Comparison of ENCODE assay signal across 8 cellular contexts in genomic region chr18:35158728-35159443, GRCh38.
DNase-seq lines count a peak whose midpoint lies in the region; ATAC-seq and TF ChIP-seq lines count a peak whose summit lies in the region.

No MANE protein-coding gene starts in this region.

- ATAC-seq in GM18858 (IDR thresholded peaks at IDR 0.05; ENCODE audit: unreplicated experiment), result peak; percentile 79
- peak; percentile 57 for ATAC-seq in HG02763 (IDR thresholded peaks at IDR 0.05; ENCODE audit: unreplicated experiment)

- no peaks in the 10 kb centered on the region for H3K36me3 Mint-ChIP-seq in immature natural killer cell

- H3K4me1 Mint-ChIP-seq in immature natural killer cell, result peaks cover 64 to 68% of the 10 kb centered on the region in 2 donors

- WGBS in ovary, 3 donors, result 70 to 87% (median 77%) methylated on average over 4 of the region's 4 CpGs

- no peaks in the 10 kb centered on the region for H3K9me3 Mint-ChIP-seq in immature natural killer cell

- TF ChIP-seq EP300 in ovary (IDR thresholded peaks at IDR 0.05), result no peak

- TF ChIP-seq POLR2A in ovary (IDR thresholded peaks at IDR 0.05), result no peak

- DNase-seq in NOMO-1 treated with DMSO at 0.1 percent for 48 hours (lab: John Stamatoyannopoulos, UW; ENCODE audit: unreplicated experiment) (peak; percentile 87), immature natural killer cell (peak; percentile 62 to 70 (median 67)), ovary (no peak), posterior cingulate gyrus (no peak), ACHN (no peak)
- no peak for DNase-seq in stimulated activated CD4-positive, alpha-beta T cell treated with anti-CD3 and anti-CD28 coated beads, Interleukin-4, amount 100 ng/mL, for 4 hours

- peaks cover 0 to 6% (median 3%) of the 10 kb centered on the region in 3 donors for H3K27me3 Mint-ChIP-seq in immature natural killer cell (ENCODE audit: low read depth in 3 of 3)

- H3K4me3 ChIP-seq in ovary, result no peak overlapping the region

- H3K4me1 ChIP-seq in ovary (ENCODE audit: insufficient read depth), result peaks cover 6% of the 10 kb centered on the region

- peak overlapping the region; percentile 89 to 97 (median 94) for H3K27ac Mint-ChIP-seq in immature natural killer cell

- no peaks in the 10 kb centered on the region for H3K36me3 ChIP-seq in ovary

- H3K4me3 Mint-ChIP-seq in immature natural killer cell, result peak overlapping the region; percentile 51 to 79 (median 74)

- H3K27me3 ChIP-seq in ovary, result no peaks in the 10 kb centered on the region

- in situ Hi-C loops in ACHN (cut with HindIII; ENCODE audit: low pct_ligation_motif_present, low pct_unique_long_range_greater_than_20kb, low sequenced_read_pairs), result no loop called here

- H3K27ac ChIP-seq in ovary, result no peak overlapping the region

- no peaks in the 10 kb centered on the region for H3K9me3 ChIP-seq in ovary

- intact Hi-C loops in ovary (cut with DNase I), result no loop called here
- intact Hi-C loops in posterior cingulate gyrus (cut with DNase I), result no loop called here

- TF ChIP-seq CTCF in ovary (IDR thresholded peaks at IDR 0.05), result no peak

Comparison
In these comparisons a context has a peak if more than half of its experiments do, and no peak if none do; other contexts are left out.
1. DNase-seq: peak in NOMO-1 treated with DMSO at 0.1 percent for 48 hours (single experiment) and immature natural killer cell (3 of 3); none in ovary (0 of 5), posterior cingulate gyrus (0 of 10), stimulated activated CD4-positive, alpha-beta T cell treated with anti-CD3 and anti-CD28 coated beads, Interleukin-4, amount 100 ng/mL, for 4 hours (0 of 2) and ACHN (single experiment).